6 cellular contexts compared by ENCODE assay signal in genomic region chr15:74289671-74290070, GRCh38. TPM values are rescaled to one million over a fixed set of nuclear protein-coding genes. Genes with fewer than 3 reads are reported as not detected.
"Had no signal": no experiment of that assay in that cellular context is flagged by ENCODE, and none has a peak within 500 bp of the region (broad histone marks: within the 10 kb centered on the region; RNA-seq: fewer than 3 reads in every experiment).

No MANE protein-coding gene starts in this region.

- DNase-seq: H9, HCEC 1CT, IMR-90, KG1 had no signal

- H3K4me2 ChIP-seq: GM23338 had no signal

- H3K9me3 Mint-ChIP-seq: GM23338, H9 had no signal

- H3K4me3 ChIP-seq: GM23338, K562 had no signal

- H2AFZ ChIP-seq: GM23338 had no signal

- H3K4me3 Mint-ChIP-seq: GM23338, H9 had no signal

- H3K27ac Mint-ChIP-seq: GM23338, H9 had no signal

- ATAC-seq: GM23338, K562 had no signal

RNA-seq across cellular contexts. Expression of gene CCDC33, which starts 53.5 kb away (rescaled TPM):
- total RNA-seq: IMR-90 had no signal
- polyA plus RNA-seq: IMR-90 had no signal
